In genomic region chr1:84603941-84604830, GRCh38 we compare ENCODE assay signal across 9 cellular contexts. TPM values are rescaled to one million over a fixed set of nuclear protein-coding genes. Genes with fewer than 3 reads are reported as not detected.
A peak's percentile ranks its signal among the peaks of the same experiment; 100 is the strongest.
DNase-seq lines count a peak whose midpoint lies in the region; ATAC-seq and TF ChIP-seq lines count a peak whose summit lies in the region.
"Had no signal": no experiment of that assay in that cellular context is flagged by ENCODE, and none has a peak within 500 bp of the region (broad histone marks: within the 10 kb centered on the region; RNA-seq: fewer than 3 reads in every experiment).

No MANE protein-coding gene starts in this region.

- peaks cover 6% of the 10 kb centered on the region for H3K4me1 Mint-ChIP-seq in WTC11
- H3K4me1 Mint-ChIP-seq in activated CD4-positive, alpha-beta T cell treated with anti-CD3 and anti-CD28 coated beads, Interleukin-2, amount 10 ng/mL, durations not matched to agents 24 days and 14 days, result peaks cover 11% of the 10 kb centered on the region

- H3K9me3 ChIP-seq in hepatocyte (ENCODE audit: low read depth) (peaks cover 11% of the 10 kb centered on the region), thoracic aorta (no peaks in the 10 kb centered on the region)

- H3K27ac ChIP-seq in hepatocyte (peak overlapping the region; percentile 80), thoracic aorta (peak overlapping the region; percentile 85 to 88)

- H3K27ac Mint-ChIP-seq in WTC11, result no peak overlapping the region
- no peak overlapping the region for H3K27ac Mint-ChIP-seq in activated CD4-positive, alpha-beta T cell treated with anti-CD3 and anti-CD28 coated beads, Interleukin-2, amount 10 ng/mL, durations not matched to agents 24 days and 14 days

- no peaks in the 10 kb centered on the region for H3K79me2 ChIP-seq in hepatocyte

- H3K4me2 ChIP-seq in hepatocyte, result peak overlapping the region; percentile 65

- peak; percentile 90 for ATAC-seq in WTC11
- peak; percentile 93 for ATAC-seq in thoracic aorta (ENCODE audit: insufficient number of reproducible peaks, low FRiP score, low read depth)
- no peak for ATAC-seq in GM18502 (IDR thresholded peaks at IDR 0.05; ENCODE audit: poor library complexity, unreplicated experiment)
- ATAC-seq: naive thymus-derived CD4-positive, alpha-beta T cell had no signal

- H3K4me3 Mint-ChIP-seq in WTC11, result no peak overlapping the region
- no peak overlapping the region for H3K4me3 Mint-ChIP-seq in activated CD4-positive, alpha-beta T cell treated with anti-CD3 and anti-CD28 coated beads, Interleukin-2, amount 10 ng/mL, durations not matched to agents 24 days and 14 days
- H3K4me3 Mint-ChIP-seq: naive thymus-derived CD4-positive, alpha-beta T cell had no signal

- H3K27me3 ChIP-seq in hepatocyte (no peaks in the 10 kb centered on the region), thoracic aorta (replicated peaks; ENCODE audit: insufficient read depth) (no peaks in the 10 kb centered on the region)

- TF ChIP-seq CTCF in WTC11 (IDR thresholded peaks at IDR 0.05) (peak; percentile 58), hepatocyte (IDR thresholded peaks at IDR 0.05; ENCODE audit: poor library complexity) (no peak), thoracic aorta (IDR thresholded peaks at IDR 0.05) (peak; percentile 77)

- POLR2A ChIA-PET in WTC11 (lab: Charles Lee), result no interaction called here

- intact Hi-C loops in activated CD4-positive, alpha-beta T cell treated with anti-CD3 and anti-CD28 coated beads, Interleukin-2, amount 10 ng/mL, durations not matched to agents 24 days and 14 days (cut with micrococcal nuclease), result no loop called here

- H3K4me1 ChIP-seq in hepatocyte (ENCODE audit: insufficient read depth), result no peaks in the 10 kb centered on the region
- H3K4me1 ChIP-seq in thoracic aorta (ENCODE audit: control insufficient read depth in 1 of 2, low read depth in 2 of 2), result peaks cover 9 to 35% of the 10 kb centered on the region in 2 donors

- H4K20me1 ChIP-seq in hepatocyte (ENCODE audit: insufficient read depth, poor library complexity, severe bottlenecking), result no peaks in the 10 kb centered on the region

- DNase-seq in HS-27A (ENCODE audit: low read depth) (peak; percentile 85), WTC11 (ENCODE audit: low spot score) (peak; percentile 47), hepatocyte (ENCODE audit: low spot score) (peak; percentile 13), thoracic aorta (ENCODE audit: low spot score) (peak; percentile 19)
- no peak for DNase-seq in central memory CD4-positive, alpha-beta T cell
- DNase-seq in activated CD4-positive, alpha-beta T cell treated with anti-CD3 and anti-CD28 coated beads, Interleukin-2, amount 10 ng/mL, durations not matched to agents 24 days and 14 days, result no peak
- DNase-seq in activated CD4-positive, CD25-positive, alpha-beta regulatory T cell (lab: John Stamatoyannopoulos, UW), result no peak
- DNase-seq: naive thymus-derived CD4-positive, alpha-beta T cell had no signal

- CTCF ChIA-PET in WTC11 (lab: Charles Lee), result interaction anchor here (0.6 to 1.8 kb wide), 17 partner anchors 9 to 674 kb away, joined by 3 to 9 read pairs (median 3); partner anchors contain the start of genes GNG5, PRKACB and SPATA1

- H3K27me3 Mint-ChIP-seq in WTC11 (ENCODE audit: low read depth), result peaks cover 13% of the 10 kb centered on the region
- no peaks in the 10 kb centered on the region for H3K27me3 Mint-ChIP-seq in activated CD4-positive, alpha-beta T cell treated with anti-CD3 and anti-CD28 coated beads, Interleukin-2, amount 10 ng/mL, durations not matched to agents 24 days and 14 days

- H3K9me3 Mint-ChIP-seq in WTC11, result peaks cover 34% of the 10 kb centered on the region
- peaks cover 33% of the 10 kb centered on the region for H3K9me3 Mint-ChIP-seq in activated CD4-positive, alpha-beta T cell treated with anti-CD3 and anti-CD28 coated beads, Interleukin-2, amount 10 ng/mL, durations not matched to agents 24 days and 14 days

- H3K4me3 ChIP-seq in hepatocyte (no peak overlapping the region), thoracic aorta (peak overlapping the region; percentile 62)

- peaks cover 27% of the 10 kb centered on the region for H3K36me3 Mint-ChIP-seq in WTC11
- H3K36me3 Mint-ChIP-seq in activated CD4-positive, alpha-beta T cell treated with anti-CD3 and anti-CD28 coated beads, Interleukin-2, amount 10 ng/mL, durations not matched to agents 24 days and 14 days (ENCODE audit: low read depth), result no peaks in the 10 kb centered on the region

- H2AFZ ChIP-seq in hepatocyte, result no peak overlapping the region

- no peaks in the 10 kb centered on the region for H3K9me2 ChIP-seq in hepatocyte (replicated peaks; ENCODE audit: insufficient read depth)

- H3K36me3 ChIP-seq in hepatocyte (replicated peaks; ENCODE audit: insufficient read depth, low read depth) (no peaks in the 10 kb centered on the region), thoracic aorta (no peaks in the 10 kb centered on the region)

- WGBS in hepatocyte (ENCODE audit: low lambda C conversion rate, missing lambda C conversion rate), result 65% methylated on average over 15 of the region's 15 CpGs

TF ChIP-seq in WTC11, 78 proteins besides CTCF, POLR2A, EP300 and RAD21:
- no peak for TF ChIP-seq SOX15 (CRISPR knock-in tag; IDR thresholded peaks at IDR 0.05)
- no peak for TF ChIP-seq AFF4 (CRISPR knock-in tag; IDR thresholded peaks at IDR 0.05; ENCODE audit: borderline replicate concordance)
- TF ChIP-seq FOXP4 (CRISPR knock-in tag; IDR thresholded peaks at IDR 0.05), result no peak
- no peak for TF ChIP-seq ZNF232 (CRISPR knock-in tag; IDR thresholded peaks at IDR 0.05)
- TF ChIP-seq JAZF1 (CRISPR knock-in tag; IDR thresholded peaks at IDR 0.05), result no peak
- no peak for TF ChIP-seq GTF2I (CRISPR knock-in tag; conservative IDR thresholded peaks at IDR 0.05)
- TF ChIP-seq MAX (CRISPR knock-in tag; IDR thresholded peaks at IDR 0.05), result peak; percentile 61; the same call in 1 of the 2 replicates
TF ChIP-seq in WTC11: peak in this region for 1.

RNA-seq across cellular contexts. Expression of gene CTBS, which starts 29.9 kb away (rescaled TPM):
- total RNA-seq in WTC11 (2021), result 8.8 to 10.1 TPM (median 9.3 TPM) in 3 replicates
- total RNA-seq in hepatocyte, result 20.3 and 25.4 TPM in 2 replicates
- 33.6 and 38.3 TPM in 2 replicates for polyA plus RNA-seq in hepatocyte
- 10 to 100 TPM; 21.5 to 28.3 TPM for total RNA-seq in thoracic aorta
- total RNA-seq in activated CD4-positive, alpha-beta T cell treated with anti-CD3 and anti-CD28 coated beads, Interleukin-2, amount 10 ng/mL, durations not matched to agents 24 days and 14 days, result 13.1 and 13.9 TPM in 2 replicates

Comparison
In these comparisons a context has a peak if more than half of its experiments do, and no peak if none do; other contexts are left out.
1. DNase-seq: peak in HS-27A (single experiment), WTC11 (single experiment), hepatocyte (single experiment) and thoracic aorta (single experiment); none in central memory CD4-positive, alpha-beta T cell (single experiment), activated CD4-positive, alpha-beta T cell treated with anti-CD3 and anti-CD28 coated beads, Interleukin-2, amount 10 ng/mL, durations not matched to agents 24 days and 14 days (single experiment) and activated CD4-positive, CD25-positive, alpha-beta regulatory T cell (0 of 4).